Comparison of ENCODE assay signal across 1 cellular context in genomic region chr10:95281206-95281605, GRCh38.
TF ChIP-seq lines count a peak whose summit lies in the region.

No MANE protein-coding gene starts in this region.

TF ChIP-seq in IMR-90, 13 proteins besides CTCF, POLR2A, EP300 and RAD21:
- no peak for TF ChIP-seq RCOR1 (IDR thresholded peaks at IDR 0.05; ENCODE audit: insufficient replicate concordance, low read length)
- no peak for TF ChIP-seq NFE2L2 (IDR thresholded peaks at IDR 0.05; ENCODE audit: low read depth, low read length)
- no peak for TF ChIP-seq SMC3 (IDR thresholded peaks at IDR 0.05; ENCODE audit: low read depth, low read length)
- no peak for TF ChIP-seq RFX5 (IDR thresholded peaks at IDR 0.05; ENCODE audit: low read depth, low read length)
- no peak for TF ChIP-seq MXI1 (IDR thresholded peaks at IDR 0.05; ENCODE audit: borderline replicate concordance, low read depth, low read length)
- TF ChIP-seq, protein P1, sequence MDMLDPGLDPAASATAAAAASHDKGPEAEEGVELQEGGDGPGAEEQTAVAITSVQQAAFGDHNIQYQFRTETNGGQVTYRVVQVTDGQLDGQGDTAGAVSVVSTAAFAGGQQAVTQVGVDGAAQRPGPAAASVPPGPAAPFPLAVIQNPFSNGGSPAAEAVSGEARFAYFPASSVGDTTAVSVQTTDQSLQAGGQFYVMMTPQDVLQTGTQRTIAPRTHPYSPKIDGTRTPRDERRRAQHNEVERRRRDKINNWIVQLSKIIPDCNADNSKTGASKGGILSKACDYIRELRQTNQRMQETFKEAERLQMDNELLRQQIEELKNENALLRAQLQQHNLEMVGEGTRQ (IDR thresholded peaks at IDR 0.05; ENCODE audit: low read depth, low read length): no peak
- TF ChIP-seq MAZ (IDR thresholded peaks at IDR 0.05; ENCODE audit: borderline replicate concordance, low read depth, low read length): no peak
- no peak for TF ChIP-seq FOS (IDR thresholded peaks at IDR 0.05; ENCODE audit: low read depth, low read length)
- TF ChIP-seq CHD1 (IDR thresholded peaks at IDR 0.05; ENCODE audit: low read depth, low read length): no peak
- no peak for TF ChIP-seq BHLHE40 (IDR thresholded peaks at IDR 0.05; ENCODE audit: low read depth, low read length)
- no peak for TF ChIP-seq CEBPB (IDR thresholded peaks at IDR 0.05; ENCODE audit: low read depth, low read length)
- no peak for TF ChIP-seq ELK1 (IDR thresholded peaks at IDR 0.05; ENCODE audit: borderline replicate concordance, low read depth, low read length)
- no peak for TF ChIP-seq MAFK (IDR thresholded peaks at IDR 0.05; ENCODE audit: low read depth, low read length)
